In the genomic region with DNA sequence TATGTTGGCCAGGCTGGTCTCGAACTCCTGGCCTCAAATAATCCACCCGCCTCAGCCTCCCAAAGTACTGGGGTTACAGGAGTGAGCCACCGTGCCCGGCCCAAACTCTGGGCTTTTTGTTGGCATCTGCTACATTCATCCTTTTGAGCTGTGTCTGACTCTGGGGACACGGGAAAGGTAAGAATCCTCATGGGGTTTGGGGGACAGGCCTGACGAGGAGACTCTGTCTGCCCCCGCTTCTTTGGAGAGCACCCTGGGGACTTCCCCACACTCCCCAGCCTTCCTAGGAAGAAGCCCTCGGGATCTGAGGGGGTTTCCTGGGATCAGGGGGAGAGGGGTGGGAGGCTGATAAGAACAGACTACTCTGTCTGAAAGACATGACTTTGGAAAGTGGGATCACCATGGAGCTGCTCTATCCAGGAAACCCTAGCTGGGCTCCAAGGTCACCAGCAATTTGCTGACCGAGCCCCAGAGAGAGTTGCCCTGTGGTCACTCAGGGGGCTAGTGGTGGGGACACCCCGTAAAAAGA, we compare ENCODE assay signal across 25 cellular contexts. TPM values are rescaled to one million over a fixed set of nuclear protein-coding genes. Genes with fewer than 3 reads are reported as not detected.
DNase-seq lines count a peak whose midpoint lies in the region; ATAC-seq and TF ChIP-seq lines count a peak whose summit lies in the region.
"Had no signal": no experiment of that assay in that cellular context is flagged by ENCODE, and none has a peak within 500 bp of the region (broad histone marks: within the 10 kb centered on the region; RNA-seq: fewer than 3 reads in every experiment).

No MANE protein-coding gene starts in this region.

- H3K4me1 Mint-ChIP-seq in CD14-positive monocyte (peaks cover 64% of the 10 kb centered on the region), IgD-negative memory B cell (peaks cover 37 to 47% (median 46%) of the 10 kb centered on the region in 3 donors), naive B cell (peaks cover 33 to 77% (median 60%) of the 10 kb centered on the region in 3 donors)

- intact Hi-C loops in CD14-positive monocyte (cut with micrococcal nuclease): no loop called here

- peaks cover 0 to 2% (median 0%) of the 10 kb centered on the region in 7 donors for H3K9me3 Mint-ChIP-seq in CD14-positive monocyte
- H3K9me3 Mint-ChIP-seq in IgD-negative memory B cell: no peaks in the 10 kb centered on the region
- no peaks in the 10 kb centered on the region for H3K9me3 Mint-ChIP-seq in naive B cell
- H3K9me3 Mint-ChIP-seq: CD4-positive, alpha-beta memory T cell had no signal

- no peak overlapping the region for H3K4me3 Mint-ChIP-seq in CD14-positive monocyte
- peak overlapping the region in 3 of 4 donors; percentile 30 to 70 (median 48) for H3K4me3 Mint-ChIP-seq in IgD-negative memory B cell
- H3K4me3 Mint-ChIP-seq in naive B cell: peak overlapping the region in 6 of 8 donors; percentile 18 to 86 (median 63)

- peaks cover 0 to 4% (median 4%) of the 10 kb centered on the region in 3 donors for H3K27me3 Mint-ChIP-seq in CD14-positive monocyte (ENCODE audit: low read depth in 3 of 3)
- H3K27me3 Mint-ChIP-seq in IgD-negative memory B cell: peaks cover 4% of the 10 kb centered on the region
- H3K27me3 Mint-ChIP-seq in naive B cell: no peaks in the 10 kb centered on the region
- H3K27me3 Mint-ChIP-seq: CD4-positive, alpha-beta memory T cell had no signal

- ATAC-seq in naive B cell (ENCODE audit: low read depth in 2 of 2) (no peak), HG02938 (IDR thresholded peaks at IDR 0.05; ENCODE audit: unreplicated experiment) (no peak), GM21367 (IDR thresholded peaks at IDR 0.05; ENCODE audit: unreplicated experiment) (no peak)
- ATAC-seq: A549, HepG2, K562, Right ventricle myocardium inferior had no signal

- H3K36me3 Mint-ChIP-seq in CD14-positive monocyte (peaks cover 0 to 3% of the 10 kb centered on the region in 2 donors), IgD-negative memory B cell (no peaks in the 10 kb centered on the region), naive B cell (no peaks in the 10 kb centered on the region)
- H3K36me3 Mint-ChIP-seq: CD4-positive, alpha-beta memory T cell had no signal

- DNase-seq in CD14-positive monocyte (ENCODE audit: low spot score) (no peak), naive B cell (no peak), GF-D8 (lab: John Stamatoyannopoulos, UW) (no peak), NCI-H2196 (lab: John Stamatoyannopoulos, UW; ENCODE audit: unreplicated experiment) (no peak)
- DNase-seq: AML-193; CD4-positive, alpha-beta memory T cell; COR-L47; DMS53; Kasumi-1; NCI-H1105; NCI-H1436 treated with DMSO at 0.1 percent for 48 hours; NCI-H187 treated with DMSO at 0.1 percent for 48 hours; NCI-H2171 treated with DMSO at 0.1 percent for 48 hours; NCI-H446; NCI-H524 treated with DMSO at 0.1 percent for 48 hours; NCI-H774; PC-9; SJCRH30 had no signal

- no peak for TF ChIP-seq CTCF in CD14-positive monocyte (IDR thresholded peaks at IDR 0.05)

- H3K27ac Mint-ChIP-seq in CD14-positive monocyte (peak overlapping the region in 5 of 7 donors; percentile 3 to 82 (median 77)), IgD-negative memory B cell (peak overlapping the region in 1 of 3 donors; percentile 34), naive B cell (peak overlapping the region; percentile 43 to 99 (median 92))

RNA-seq across cellular contexts. Expression of gene FCER2, which starts 8.1 kb away (rescaled TPM):
- polyA plus RNA-seq in CD14-positive monocyte (1 to 10 TPM; 1.1 to 2.1 TPM), IgD-negative memory B cell (197 TPM), naive B cell (ENCODE audit: low read depth in 6 of 6) (100 to 1,000 TPM; 613 to 938 (median 691) TPM)
- polyA plus RNA-seq: A549, HepG2, K562 had no signal

RNA-seq across cellular contexts. Expression of gene CLEC4G, which starts 21.9 kb away (rescaled TPM):
- polyA plus RNA-seq in CD14-positive monocyte (1 to 10 TPM; 7.1 to 7.9 TPM), IgD-negative memory B cell (0.43 TPM), naive B cell (ENCODE audit: low read depth in 6 of 6) (1 to 10 TPM; 1.4 to 3.2 (median 1.8) TPM)
- polyA plus RNA-seq: A549; CD4-positive, alpha-beta memory T cell; HepG2; K562 had no signal

RNA-seq across cellular contexts. Expression of gene TRAPPC5, which starts 29.4 kb away (rescaled TPM):
- polyA plus RNA-seq in CD14-positive monocyte: 100 to 1,000 TPM; 414 to 449 TPM
- 219 TPM for polyA plus RNA-seq in IgD-negative memory B cell
- polyA plus RNA-seq in naive B cell (ENCODE audit: low read depth in 6 of 6): 100 to 1,000 TPM; 171 to 260 (median 224) TPM

RNA-seq across cellular contexts. Expression of gene MCEMP1, which starts 33.1 kb away (rescaled TPM):
- 100 to 1,000 TPM in 1 of 2 donors, 10 to 100 TPM in 1; 79.4 to 104 TPM for polyA plus RNA-seq in CD14-positive monocyte
- polyA plus RNA-seq in IgD-negative memory B cell: 0.73 TPM
- under 1 TPM in 2 of 6 donors, not detected in 4; 0.39 to 0.58 TPM for polyA plus RNA-seq in naive B cell (ENCODE audit: low read depth in 6 of 6)
- polyA plus RNA-seq: CD4-positive, alpha-beta memory T cell; HepG2 had no signal

RNA-seq across cellular contexts. Expression of gene CD209, which starts 37.3 kb away (rescaled TPM):
- polyA plus RNA-seq in CD14-positive monocyte (1 to 10 TPM; 1.8 to 2.1 TPM), IgD-negative memory B cell (not detected), naive B cell (ENCODE audit: low read depth in 6 of 6) (not detected)
- polyA plus RNA-seq: A549; CD4-positive, alpha-beta memory T cell; HepG2 had no signal

Comparison
In these comparisons a context has a peak if more than half of its experiments do, and no peak if none do; other contexts are left out.
1. H3K4me3 Mint-ChIP-seq: peak in IgD-negative memory B cell (3 of 4) and naive B cell (6 of 8); none in CD14-positive monocyte (0 of 2).
2. RNA of gene FCER2, which starts 8.1 kb away (polyA plus RNA-seq): 613 to 938 TPM in naive B cell and 197 TPM in IgD-negative memory B cell (single experiment); 1.1 to 2.1 TPM in CD14-positive monocyte; every median in the first group is over 10 times any median in the second.